Comparison of ENCODE assay signal across 9 cellular contexts in the genomic region with DNA sequence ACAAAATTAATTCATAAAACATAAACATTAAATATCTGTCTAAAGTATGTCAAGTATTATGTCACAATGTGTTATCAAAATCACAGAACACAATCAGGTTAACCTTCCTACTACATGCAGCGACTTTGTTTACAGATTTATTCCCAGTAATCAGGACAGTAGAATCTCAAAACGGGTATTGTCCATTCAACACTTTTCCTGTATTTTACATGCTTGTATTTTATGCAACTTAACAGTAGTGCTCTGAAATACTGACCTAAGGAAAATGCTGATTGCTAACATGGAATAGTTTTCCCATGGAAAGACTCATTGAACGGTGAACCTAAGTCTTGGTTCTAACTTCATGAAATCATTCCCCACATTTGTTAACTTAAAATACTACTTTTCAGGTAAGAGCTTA. TPM values are rescaled to one million over a fixed set of nuclear protein-coding genes. Genes with fewer than 3 reads are reported as not detected.
A peak's percentile ranks its signal among the peaks of the same experiment; 100 is the strongest.
DNase-seq lines count a peak whose midpoint lies in the region; ATAC-seq and TF ChIP-seq lines count a peak whose summit lies in the region.
"Had no signal": no experiment of that assay in that cellular context is flagged by ENCODE, and none has a peak within 500 bp of the region (broad histone marks: within the 10 kb centered on the region; RNA-seq: fewer than 3 reads in every experiment).

No MANE protein-coding gene starts in this region.

- peak overlapping the region; percentile 87 for H3K4me3 Mint-ChIP-seq in activated CD8-positive, alpha-beta memory T cell treated with anti-CD3 and anti-CD28 coated beads, Interleukin-2, amount 10 ng/mL, durations not matched to agents 7 days and 5 days
- H3K4me3 Mint-ChIP-seq in activated naive CD8-positive, alpha-beta T cell treated with anti-CD3 and anti-CD28 coated beads, Interleukin-2, amount 10 ng/mL, durations not matched to agents 7 days and 5 days = peak overlapping the region; percentile 90

- ATAC-seq in activated CD8-positive, alpha-beta memory T cell treated with anti-CD3 and anti-CD28 coated beads, Interleukin-2, amount 10 ng/mL, durations not matched to agents 7 days and 5 days = no peak
- no peak for ATAC-seq in activated naive CD8-positive, alpha-beta T cell treated with anti-CD3 and anti-CD28 coated beads, Interleukin-2, amount 10 ng/mL, durations not matched to agents 7 days and 5 days (ENCODE audit: low read depth)
- ATAC-seq in thoracic aorta (ENCODE audit: insufficient number of reproducible peaks, low FRiP score, low read depth) = no peak
- ATAC-seq in GM21367 (IDR thresholded peaks at IDR 0.05; ENCODE audit: unreplicated experiment) = no peak
- ATAC-seq in HG02981 (IDR thresholded peaks at IDR 0.05; ENCODE audit: unreplicated experiment) = no peak
- no peak for ATAC-seq in HG02588 (IDR thresholded peaks at IDR 0.05; ENCODE audit: unreplicated experiment)

- H3K27ac ChIP-seq in thoracic aorta = no peak overlapping the region

- POLR2A ChIA-PET in activated naive CD8-positive, alpha-beta T cell treated with anti-CD3 and anti-CD28 coated beads, Interleukin-2, amount 10 ng/mL, durations not matched to agents 7 days and 5 days (lab: Charles Lee) = interaction anchor here (1.1 to 3.1 kb wide), 4 partner anchors 9 to 95 kb away, joined by 3 to 11 read pairs (median 7); no protein-coding TSS in a partner anchor

- peaks cover 2% of the 10 kb centered on the region for H3K36me3 ChIP-seq in kidney epithelial cell (ENCODE audit: control insufficient read depth, insufficient read depth, low read length)
- H3K36me3 ChIP-seq in thoracic aorta = peaks cover 19% of the 10 kb centered on the region

- CTCF ChIA-PET in activated CD8-positive, alpha-beta memory T cell treated with anti-CD3 and anti-CD28 coated beads, Interleukin-2, amount 10 ng/mL, durations not matched to agents 7 days and 5 days (lab: Charles Lee) = interaction anchor here (1.3 to 5.4 kb wide), 5 partner anchors 10 to 504 kb away, joined by 3 to 23 read pairs (median 7); partner anchors contain the start of gene DNAI4

- H3K4me3 ChIP-seq in kidney epithelial cell (ENCODE audit: low read depth, low read length) = peak overlapping the region; percentile 88
- H3K4me3 ChIP-seq in thoracic aorta = peak overlapping the region; percentile 95

- H3K27ac Mint-ChIP-seq in activated CD8-positive, alpha-beta memory T cell treated with anti-CD3 and anti-CD28 coated beads, Interleukin-2, amount 10 ng/mL, durations not matched to agents 7 days and 5 days = peak overlapping the region; percentile 93
- H3K27ac Mint-ChIP-seq in activated naive CD8-positive, alpha-beta T cell treated with anti-CD3 and anti-CD28 coated beads, Interleukin-2, amount 10 ng/mL, durations not matched to agents 7 days and 5 days = peak overlapping the region; percentile 11

- no peak for DNase-seq in activated CD8-positive, alpha-beta memory T cell treated with anti-CD3 and anti-CD28 coated beads, Interleukin-2, amount 10 ng/mL, durations not matched to agents 7 days and 5 days
- DNase-seq in activated CD8-positive, alpha-beta memory T cell treated with anti-CD3 and anti-CD28 coated beads, Interleukin-2, amount 50 U/mL, for 4 hours = no peak
- DNase-seq in activated naive CD8-positive, alpha-beta T cell treated with anti-CD3 and anti-CD28 coated beads, Interleukin-2, amount 10 ng/mL, durations not matched to agents 7 days and 5 days = no peak
- no peak for DNase-seq in kidney epithelial cell (ENCODE audit: low read depth)
- DNase-seq in thoracic aorta (ENCODE audit: low spot score) = no peak
- DNase-seq: activated CD4-positive, alpha-beta T cell treated with anti-CD3 and anti-CD28 coated beads, Interleukin-2, amount 50 U/mL, for 1 hour had no signal

- H3K4me1 Mint-ChIP-seq in activated CD8-positive, alpha-beta memory T cell treated with anti-CD3 and anti-CD28 coated beads, Interleukin-2, amount 10 ng/mL, durations not matched to agents 7 days and 5 days = peaks cover 52% of the 10 kb centered on the region
- peaks cover 48% of the 10 kb centered on the region for H3K4me1 Mint-ChIP-seq in activated naive CD8-positive, alpha-beta T cell treated with anti-CD3 and anti-CD28 coated beads, Interleukin-2, amount 10 ng/mL, durations not matched to agents 7 days and 5 days

- no peaks in the 10 kb centered on the region for H3K27me3 Mint-ChIP-seq in activated CD8-positive, alpha-beta memory T cell treated with anti-CD3 and anti-CD28 coated beads, Interleukin-2, amount 10 ng/mL, durations not matched to agents 7 days and 5 days
- H3K27me3 Mint-ChIP-seq in activated naive CD8-positive, alpha-beta T cell treated with anti-CD3 and anti-CD28 coated beads, Interleukin-2, amount 10 ng/mL, durations not matched to agents 7 days and 5 days = no peaks in the 10 kb centered on the region

- no peak for TF ChIP-seq CTCF in kidney epithelial cell (IDR thresholded peaks at IDR 0.05; ENCODE audit: insufficient read depth, low read length, poor library complexity, severe bottlenecking)
- TF ChIP-seq CTCF in thoracic aorta (IDR thresholded peaks at IDR 0.05) = no peak

- H3K27me3 ChIP-seq in kidney epithelial cell (ENCODE audit: control insufficient read depth, insufficient read depth, low read length) (no peaks in the 10 kb centered on the region), thoracic aorta (replicated peaks; ENCODE audit: insufficient read depth) (no peaks in the 10 kb centered on the region)

- peaks cover 62% of the 10 kb centered on the region for H3K36me3 Mint-ChIP-seq in activated CD8-positive, alpha-beta memory T cell treated with anti-CD3 and anti-CD28 coated beads, Interleukin-2, amount 10 ng/mL, durations not matched to agents 7 days and 5 days
- H3K36me3 Mint-ChIP-seq in activated naive CD8-positive, alpha-beta T cell treated with anti-CD3 and anti-CD28 coated beads, Interleukin-2, amount 10 ng/mL, durations not matched to agents 7 days and 5 days = peaks cover 52% of the 10 kb centered on the region

- H3K4me1 ChIP-seq in thoracic aorta (ENCODE audit: control insufficient read depth in 1 of 2, low read depth in 2 of 2) = peaks cover 14 to 45% of the 10 kb centered on the region in 2 donors

- no peaks in the 10 kb centered on the region for H3K9me3 ChIP-seq in thoracic aorta

- H3K9me3 Mint-ChIP-seq in activated CD8-positive, alpha-beta memory T cell treated with anti-CD3 and anti-CD28 coated beads, Interleukin-2, amount 10 ng/mL, durations not matched to agents 7 days and 5 days (ENCODE audit: low read depth) = no peaks in the 10 kb centered on the region
- no peaks in the 10 kb centered on the region for H3K9me3 Mint-ChIP-seq in activated naive CD8-positive, alpha-beta T cell treated with anti-CD3 and anti-CD28 coated beads, Interleukin-2, amount 10 ng/mL, durations not matched to agents 7 days and 5 days

RNA-seq across cellular contexts. Expression of gene SERBP1, which starts 2.3 kb away (rescaled TPM):
- total RNA-seq in activated CD8-positive, alpha-beta memory T cell treated with anti-CD3 and anti-CD28 coated beads, Interleukin-2, amount 10 ng/mL, durations not matched to agents 7 days and 5 days = 100 to 1,000 TPM; 250 to 347 TPM
- 100 to 1,000 TPM; 219 to 221 TPM for total RNA-seq in activated naive CD8-positive, alpha-beta T cell treated with anti-CD3 and anti-CD28 coated beads, Interleukin-2, amount 10 ng/mL, durations not matched to agents 7 days and 5 days
- total RNA-seq in kidney epithelial cell (211 and 234 TPM in 2 replicates), thoracic aorta (100 to 1,000 TPM; 143 to 274 TPM)
